In genomic region chr3:183427206-183428139, GRCh38 we compare ENCODE assay signal across 8 cellular contexts. TPM values are rescaled to one million over a fixed set of nuclear protein-coding genes. Genes with fewer than 3 reads are reported as not detected.
A peak's percentile ranks its signal among the peaks of the same experiment; 100 is the strongest.
DNase-seq lines count a peak whose midpoint lies in the region; ATAC-seq, FAIRE-seq and TF ChIP-seq lines count a peak whose summit lies in the region.

No MANE protein-coding gene starts in this region.

- ATAC-seq in GM19328 (IDR thresholded peaks at IDR 0.05; ENCODE audit: unreplicated experiment) (no peak), HG03460 (IDR thresholded peaks at IDR 0.05; ENCODE audit: unreplicated experiment) (no peak)

- TF ChIP-seq POLR2A in erythroblast (IDR thresholded peaks at IDR 0.05; ENCODE audit: low read length) = no peak

- no peak for FAIRE-seq in bronchial epithelial cell (lab: Jason Lieb, UNC)

- H3K9me3 ChIP-seq in mononuclear cell (ENCODE audit: low read depth, low read length) = no peaks in the 10 kb centered on the region

- H3K27me3 ChIP-seq in bronchial epithelial cell (ENCODE audit: control insufficient read depth, insufficient read depth, low read length) = peaks cover 20% of the 10 kb centered on the region
- H3K27me3 ChIP-seq in mononuclear cell (ENCODE audit: insufficient read depth, low read length) = peaks cover 40% of the 10 kb centered on the region

- DNase-seq in COR-L47 (lab: John Stamatoyannopoulos, UW) = peak; percentile 30
- no peak for DNase-seq in Jurkat, Clone E6-1 (ENCODE audit: low read depth, low spot score)
- DNase-seq in bronchial epithelial cell (ENCODE audit: low read depth) = no peak
- no peak for DNase-seq in stimulated activated CD4-positive, alpha-beta T cell treated with anti-CD3 and anti-CD28 coated beads, Interleukin-4, amount 100 ng/mL, for 4 hours
- DNase-seq in erythroblast (lab: John Stamatoyannopoulos, UW) = no peak

- no peaks in the 10 kb centered on the region for H3K36me3 ChIP-seq in bronchial epithelial cell (ENCODE audit: control insufficient read depth, insufficient read depth, low read length)

- peaks cover 22% of the 10 kb centered on the region for H3K4me1 ChIP-seq in mononuclear cell (ENCODE audit: insufficient read depth, low read length)

- no peak for TF ChIP-seq CTCF in bronchial epithelial cell (IDR thresholded peaks at IDR 0.05; ENCODE audit: insufficient read depth, low read length, severe bottlenecking)

- H3K4me3 ChIP-seq in Jurkat, Clone E6-1 (ENCODE audit: low read length) = peak overlapping the region; percentile 72
- H3K4me3 ChIP-seq in bronchial epithelial cell (ENCODE audit: low read depth, low read length) = peak overlapping the region; percentile 47
- H3K4me3 ChIP-seq in mononuclear cell (ENCODE audit: low read length) = peak overlapping the region; percentile 55

RNA-seq across cellular contexts. Expression of gene MCF2L2, which starts 0.9 kb away (rescaled TPM):
- 1.8 TPM for polyA plus RNA-seq in Jurkat, Clone E6-1 (2012; ENCODE audit: insufficient read depth, insufficient read length)
- 0.26 TPM in 2 replicates for total RNA-seq in bronchial epithelial cell
- 2.9 TPM for total RNA-seq in mononuclear cell
